ENCODE assay signal across 17 cellular contexts in genomic region chr5:25362799-25363198, GRCh38.
DNase-seq lines count a peak whose midpoint lies in the region; FAIRE-seq and TF ChIP-seq lines count a peak whose summit lies in the region.
"Had no signal": no experiment of that assay in that cellular context is flagged by ENCODE, and none has a peak within 500 bp of the region (broad histone marks: within the 10 kb centered on the region; RNA-seq: fewer than 3 reads in every experiment).

No MANE protein-coding gene starts in this region.

- no peak overlapping the region for H2AK5ac ChIP-seq in H9 (ENCODE audit: insufficient read length, low read length)
- no peak overlapping the region for H2AK5ac ChIP-seq in mesenchymal stem cell (ENCODE audit: low read length, severe bottlenecking)

- intact Hi-C loops in activated CD4-positive, alpha-beta T cell treated with anti-CD3 and anti-CD28 coated beads, Interleukin-2, amount 10 ng/mL, durations not matched to agents 24 days and 14 days (cut with micrococcal nuclease): no loop called here

- H4K91ac ChIP-seq in H9 (ENCODE audit: insufficient read length, low read depth, low read length) (no peak overlapping the region), mesenchymal stem cell (ENCODE audit: low read length) (no peak overlapping the region)

- no peaks in the 10 kb centered on the region; the same call in 1 of the 2 replicates for H3K4me1 ChIP-seq in BE2C
- H3K4me1 ChIP-seq in H9 (ENCODE audit: insufficient read depth, low read length): no peaks in the 10 kb centered on the region
- peaks cover 6% of the 10 kb centered on the region for H3K4me1 ChIP-seq in mesenchymal stem cell (ENCODE audit: control insufficient read depth, insufficient read depth, low read depth, low read length)
- H3K4me1 ChIP-seq: HAP-1, Peyer's patch had no signal

- H2BK15ac ChIP-seq in H9 (ENCODE audit: low read depth, low read length) (no peak overlapping the region), mesenchymal stem cell (ENCODE audit: low read depth, poor library complexity, severe bottlenecking) (no peak overlapping the region)

- no peak overlapping the region for H3K23ac ChIP-seq in H9 (ENCODE audit: insufficient read length, low read depth, low read length)
- H3K23ac ChIP-seq in mesenchymal stem cell (ENCODE audit: low read length in 2 of 2): no peak overlapping the region

- H3K27me3 ChIP-seq in BE2C: no peaks in the 10 kb centered on the region
- no peaks in the 10 kb centered on the region for H3K27me3 ChIP-seq in H9 (ENCODE audit: insufficient read depth, low read length)
- no peaks in the 10 kb centered on the region for H3K27me3 ChIP-seq in mesenchymal stem cell (ENCODE audit: control insufficient read depth in 1 of 2, insufficient read depth in 1 of 2, low read length in 2 of 2)
- H3K27me3 ChIP-seq: Peyer's patch had no signal

- H3K9ac ChIP-seq in H9 (ENCODE audit: extremely low read depth, insufficient read length, low read length) (no peak overlapping the region), mesenchymal stem cell (ENCODE audit: low read length) (no peak overlapping the region)

- H2AFZ ChIP-seq in H9 (ENCODE audit: low read length) (no peak overlapping the region), mesenchymal stem cell (ENCODE audit: low read depth, low read length) (no peak overlapping the region)

- H4K20me1 ChIP-seq in H9 (ENCODE audit: control insufficient read depth, insufficient read depth, insufficient read length): no peaks in the 10 kb centered on the region

- H3K36me3 Mint-ChIP-seq in H9 (ENCODE audit: insufficient read depth in 1 of 3, low read depth in 3 of 3): peaks cover 21 to 62% (median 48%) of the 10 kb centered on the region in 3 experiments
- no peaks in the 10 kb centered on the region for H3K36me3 Mint-ChIP-seq in activated CD4-positive, alpha-beta T cell treated with anti-CD3 and anti-CD28 coated beads, Interleukin-2, amount 10 ng/mL, durations not matched to agents 24 days and 14 days (ENCODE audit: low read depth)

- no peak overlapping the region for H2BK20ac ChIP-seq in H9 (ENCODE audit: low read depth, low read length, poor library complexity, severe bottlenecking)

- no peaks in the 10 kb centered on the region for H3K79me2 ChIP-seq in H9 (ENCODE audit: insufficient read depth, low read length)

- H3K27me3 Mint-ChIP-seq in H9 (ENCODE audit: low read depth): no peaks in the 10 kb centered on the region
- H3K27me3 Mint-ChIP-seq in activated CD4-positive, alpha-beta T cell treated with anti-CD3 and anti-CD28 coated beads, Interleukin-2, amount 10 ng/mL, durations not matched to agents 24 days and 14 days: no peaks in the 10 kb centered on the region
- H3K27me3 Mint-ChIP-seq: CD4-positive, alpha-beta T cell had no signal

- H3K4ac ChIP-seq in H9 (ENCODE audit: low read depth, low read length): no peak overlapping the region
- no peak overlapping the region for H3K4ac ChIP-seq in mesenchymal stem cell (ENCODE audit: low read depth in 1 of 2, low read length in 2 of 2)

- no peak overlapping the region for H3K4me2 ChIP-seq in H9 (ENCODE audit: insufficient read depth, insufficient read length, low read length)
- no peak overlapping the region for H3K4me2 ChIP-seq in mesenchymal stem cell (ENCODE audit: low read length, poor library complexity, severe bottlenecking)

- H3K36me3 ChIP-seq in BE2C (no peaks in the 10 kb centered on the region), mesenchymal stem cell (ENCODE audit: control insufficient read depth in 1 of 2, insufficient read depth in 2 of 2, low read depth in 1 of 2, low read length in 2 of 2) (no peaks in the 10 kb centered on the region)
- H3K36me3 ChIP-seq: HAP-1, Peyer's patch had no signal

- FAIRE-seq in D721Med (lab: Jason Lieb, UNC): no peak

- peaks cover 19 to 40% of the 10 kb centered on the region in 2 experiments for H3K9me3 Mint-ChIP-seq in H9
- H3K9me3 Mint-ChIP-seq in activated CD4-positive, alpha-beta T cell treated with anti-CD3 and anti-CD28 coated beads, Interleukin-2, amount 10 ng/mL, durations not matched to agents 24 days and 14 days: peaks cover 14% of the 10 kb centered on the region

- H3K18ac ChIP-seq in H9 (ENCODE audit: insufficient read length, low read depth, low read length) (no peak overlapping the region), mesenchymal stem cell (ENCODE audit: low read depth in 1 of 2, low read length in 2 of 2) (no peak overlapping the region)

- H3K4me1 Mint-ChIP-seq in H9: peaks cover 22 to 27% of the 10 kb centered on the region in 2 experiments
- no peaks in the 10 kb centered on the region for H3K4me1 Mint-ChIP-seq in activated CD4-positive, alpha-beta T cell treated with anti-CD3 and anti-CD28 coated beads, Interleukin-2, amount 10 ng/mL, durations not matched to agents 24 days and 14 days

- H2BK5ac ChIP-seq in H9 (ENCODE audit: insufficient read length, low read length): no peak overlapping the region
- H2BK5ac ChIP-seq in mesenchymal stem cell (ENCODE audit: low read depth, low read length, poor library complexity, severe bottlenecking): no peak overlapping the region

- no peak overlapping the region for H4K5ac ChIP-seq in H9 (ENCODE audit: insufficient read length, low read depth, low read length)

- H4K8ac ChIP-seq in H9 (replicated peaks; ENCODE audit: insufficient read length, low read depth, low read length) (no peak overlapping the region), mesenchymal stem cell (ENCODE audit: low read length) (no peak overlapping the region)

- no peak overlapping the region for H3K56ac ChIP-seq in H9 (ENCODE audit: insufficient read length, low read depth, low read length)

- DNase-seq in BE2C: peak; percentile 56
- peak; percentile 33 for DNase-seq in H9
- DNase-seq in RPMI7951 (ENCODE audit: low read depth): peak; percentile 67
- DNase-seq in mesenchymal stem cell: peak; percentile 36
- DNase-seq in NCI-H1417 (lab: John Stamatoyannopoulos, UW): no peak
- no peak for DNase-seq in D721Med (ENCODE audit: insufficient read length, low spot score)
- DNase-seq in Ammon's horn (ENCODE audit: low spot score): no peak
- DNase-seq in activated CD4-positive, alpha-beta T cell treated with anti-CD3 and anti-CD28 coated beads, Interleukin-2, amount 10 ng/mL, durations not matched to agents 24 days and 14 days: no peak
- DNase-seq: AML-193; CD4-positive, alpha-beta T cell; DMS 273 treated with DMSO at 0.1 percent for 48 hours; EL; NCI-H1048; NCI-H2107; NCI-H82; Peyer's patch had no signal

- WGBS in H9 (ENCODE audit: extremely low coverage, insufficient read length, low lambda C conversion rate): no CpG with 5 or more reads among the region's 5 CpGs
- 83% methylated on average over 5 of the region's 5 CpGs for WGBS in mesenchymal stem cell

- H3K27ac ChIP-seq in H9 (ENCODE audit: insufficient read length, low read depth, low read length): no peak overlapping the region
- no peak overlapping the region for H3K27ac ChIP-seq in mesenchymal stem cell (ENCODE audit: low read length, poor library complexity, severe bottlenecking)
- H3K27ac ChIP-seq: Peyer's patch had no signal

- no peaks in the 10 kb centered on the region for H3K79me1 ChIP-seq in H9 (ENCODE audit: insufficient read depth, low read depth, low read length, poor library complexity, severe bottlenecking)
- H3K79me1 ChIP-seq in mesenchymal stem cell (replicated peaks; ENCODE audit: low read length, poor library complexity, severe bottlenecking): no peaks in the 10 kb centered on the region

- H3K9me3 ChIP-seq in BE2C (no peaks in the 10 kb centered on the region), H9 (ENCODE audit: control insufficient read depth, low read depth, low read length) (no peaks in the 10 kb centered on the region), mesenchymal stem cell (ENCODE audit: control insufficient read depth, low read length) (peaks cover 29% of the 10 kb centered on the region)
- H3K9me3 ChIP-seq: HAP-1 had no signal

- no peak overlapping the region for H2BK12ac ChIP-seq in H9 (ENCODE audit: insufficient read length, low read depth, low read length)
- no peak overlapping the region for H2BK12ac ChIP-seq in mesenchymal stem cell (ENCODE audit: low read length in 2 of 2)

- no peak overlapping the region for H2BK120ac ChIP-seq in H9 (ENCODE audit: low read depth, low read length, poor library complexity, severe bottlenecking)
- no peak overlapping the region for H2BK120ac ChIP-seq in mesenchymal stem cell (ENCODE audit: low read depth, low read length)

- H3K14ac ChIP-seq in H9 (ENCODE audit: insufficient read depth, low read length) (no peak overlapping the region), mesenchymal stem cell (ENCODE audit: low read length in 2 of 2) (no peak overlapping the region)

- no peak overlapping the region for H3K4me3 Mint-ChIP-seq in H9
- no peak overlapping the region for H3K4me3 Mint-ChIP-seq in activated CD4-positive, alpha-beta T cell treated with anti-CD3 and anti-CD28 coated beads, Interleukin-2, amount 10 ng/mL, durations not matched to agents 24 days and 14 days
- H3K4me3 Mint-ChIP-seq: CD4-positive, alpha-beta T cell had no signal

- H3K27ac Mint-ChIP-seq in H9: no peak overlapping the region
- no peak overlapping the region for H3K27ac Mint-ChIP-seq in activated CD4-positive, alpha-beta T cell treated with anti-CD3 and anti-CD28 coated beads, Interleukin-2, amount 10 ng/mL, durations not matched to agents 24 days and 14 days
- H3K27ac Mint-ChIP-seq: CD4-positive, alpha-beta T cell had no signal

- no peaks in the 10 kb centered on the region for H3K23me2 ChIP-seq in H9 (ENCODE audit: insufficient read length, low read depth, low read length, poor library complexity, severe bottlenecking)

- TF ChIP-seq CTCF in BE2C (IDR thresholded peaks at IDR 0.05; ENCODE audit: low read depth, low read length) (peak; percentile 7; the same call in 1 of the 2 replicates), H9 (conservative IDR thresholded peaks at IDR 0.05) (no peak), D721Med (IDR thresholded peaks at IDR 0.05; ENCODE audit: insufficient read depth, missing control alignments) (no peak)

- H3T11ph ChIP-seq in H9 (ENCODE audit: low read length): no peak overlapping the region

- H3K4me3 ChIP-seq in BE2C (ENCODE audit: low read depth, low read length): no peak overlapping the region
- H3K4me3 ChIP-seq in mesenchymal stem cell (ENCODE audit: insufficient read depth in 1 of 2, low read depth in 1 of 2, low read length in 2 of 2): no peak overlapping the region
- H3K4me3 ChIP-seq: HAP-1, Peyer's patch had no signal

Comparison
In these comparisons a context has a peak if more than half of its experiments do, and no peak if none do; other contexts are left out.
1. DNase-seq: peak in BE2C (single experiment), H9 (single experiment), RPMI7951 (single experiment) and mesenchymal stem cell (single experiment); none in NCI-H1417 (0 of 3), D721Med (single experiment), Ammon's horn (single experiment) and activated CD4-positive, alpha-beta T cell treated with anti-CD3 and anti-CD28 coated beads, Interleukin-2, amount 10 ng/mL, durations not matched to agents 24 days and 14 days (single experiment).